In the genomic region with DNA sequence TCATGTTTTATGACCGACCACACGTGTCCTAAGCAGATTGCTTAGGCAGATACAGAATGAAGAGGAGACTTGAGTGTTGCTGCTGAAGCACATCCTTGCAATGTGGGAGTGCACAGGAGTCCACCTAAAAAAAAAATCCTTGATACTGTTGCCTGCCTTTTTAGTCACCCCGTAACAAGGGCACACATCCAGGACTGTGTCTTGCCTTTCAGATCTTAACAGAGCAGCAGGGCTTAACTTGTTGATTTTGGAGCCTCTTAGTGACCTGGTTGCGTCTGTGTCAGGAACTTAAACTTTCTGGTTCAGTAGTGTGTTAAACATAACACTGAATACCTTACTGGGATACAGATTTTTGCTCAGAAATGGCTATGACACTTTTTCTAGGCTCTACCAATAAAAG, we compare ENCODE assay signal across 16 cellular contexts. TPM values are rescaled to one million over a fixed set of nuclear protein-coding genes. Genes with fewer than 3 reads are reported as not detected.
DNase-seq lines count a peak whose midpoint lies in the region; ATAC-seq, FAIRE-seq and TF ChIP-seq lines count a peak whose summit lies in the region.
"Had no signal": no experiment of that assay in that cellular context is flagged by ENCODE, and none has a peak within 500 bp of the region (broad histone marks: within the 10 kb centered on the region; RNA-seq: fewer than 3 reads in every experiment).

No MANE protein-coding gene starts in this region.

- no peaks in the 10 kb centered on the region for H3K4me1 ChIP-seq in GM12878 (ENCODE audit: control insufficient read depth, insufficient read depth, low read length)

- BruUV-seq in GM12878 (replicated peaks; lab: Mats Ljungman, UMichigan): no TSS peak

- no peak overlapping the region for H3K4me3 Mint-ChIP-seq in activated naive CD8-positive, alpha-beta T cell treated with anti-CD3 and anti-CD28 coated beads, Interleukin-2, amount 50 U/mL, for 24 hours
- no peak overlapping the region for H3K4me3 Mint-ChIP-seq in activated naive CD8-positive, alpha-beta T cell treated with anti-CD3 and anti-CD28 coated beads for 36 hours
- no peak overlapping the region for H3K4me3 Mint-ChIP-seq in activated T-helper 1 cell treated with anti-CD3 and anti-CD28 coated beads, Interleukin-12 subunit alpha, Interleukin-12 subunit beta, Interleukin-2, Interleukin-4 antibody, amounts not matched to agents 30 ng/mL and 10 ng/mL and 1 ng/mL, durations not matched to agents 14 hours and 24 hours and 36 hours
- H3K4me3 Mint-ChIP-seq: B cell; CD4-positive, alpha-beta T cell had no signal

- RAD21 ChIA-PET in GM12878 (lab: Charles Lee; ENCODE audit: unreplicated experiment): no interaction called here

- no peaks in the 10 kb centered on the region for H3K27me3 ChIP-seq in GM12878 (replicated peaks in 1 of 2; ENCODE audit: control insufficient read depth in 2 of 2, insufficient read depth in 2 of 2, low read length in 1 of 2)

- H3K36me3 ChIP-seq in GM12878 (ENCODE audit: control insufficient read depth in 2 of 2, insufficient read depth in 2 of 2, low read length in 1 of 2): peaks cover 8 to 32% of the 10 kb centered on the region in 2 experiments

- no peaks in the 10 kb centered on the region for H3K27me3 Mint-ChIP-seq in activated naive CD8-positive, alpha-beta T cell treated with anti-CD3 and anti-CD28 coated beads, Interleukin-2, amount 50 U/mL, for 24 hours
- H3K27me3 Mint-ChIP-seq in activated naive CD8-positive, alpha-beta T cell treated with anti-CD3 and anti-CD28 coated beads for 36 hours: no peaks in the 10 kb centered on the region
- H3K27me3 Mint-ChIP-seq in activated T-helper 1 cell treated with anti-CD3 and anti-CD28 coated beads, Interleukin-12 subunit alpha, Interleukin-12 subunit beta, Interleukin-2, Interleukin-4 antibody, amounts not matched to agents 30 ng/mL and 10 ng/mL and 1 ng/mL, durations not matched to agents 14 hours and 24 hours and 36 hours (ENCODE audit: insufficient read depth): no peaks in the 10 kb centered on the region
- H3K27me3 Mint-ChIP-seq: B cell; CD4-positive, alpha-beta T cell had no signal

- H3K27ac ChIP-seq in GM12878 (ENCODE audit: control insufficient read depth, insufficient read depth): no peak overlapping the region
- H3K27ac ChIP-seq: GM23248 had no signal

- H3K4me2 ChIP-seq in GM12878 (ENCODE audit: control insufficient read depth, insufficient read depth): no peak overlapping the region

- in situ Hi-C loops in GM12878 (cut with MboI): no loop called here

- no peak for TF ChIP-seq EP300 in GM12878 (IDR thresholded peaks at IDR 0.05; ENCODE audit: borderline replicate concordance in 1 of 2, control insufficient read depth in 1 of 2, low read depth in 2 of 2, low read length in 2 of 2)

- H3K36me3 Mint-ChIP-seq in activated naive CD8-positive, alpha-beta T cell treated with anti-CD3 and anti-CD28 coated beads, Interleukin-2, amount 50 U/mL, for 24 hours (ENCODE audit: low read depth): peaks cover 67% of the 10 kb centered on the region
- H3K36me3 Mint-ChIP-seq in activated naive CD8-positive, alpha-beta T cell treated with anti-CD3 and anti-CD28 coated beads for 36 hours: peaks cover 33% of the 10 kb centered on the region
- peaks cover 69% of the 10 kb centered on the region for H3K36me3 Mint-ChIP-seq in activated T-helper 1 cell treated with anti-CD3 and anti-CD28 coated beads, Interleukin-12 subunit alpha, Interleukin-12 subunit beta, Interleukin-2, Interleukin-4 antibody, amounts not matched to agents 30 ng/mL and 10 ng/mL and 1 ng/mL, durations not matched to agents 14 hours and 24 hours and 36 hours (ENCODE audit: low read depth)

- CTCF ChIA-PET in GM12878 (lab: Yijun Ruan, JAX): no interaction called here

- peaks cover 2% of the 10 kb centered on the region for H3K79me2 ChIP-seq in GM12878 (ENCODE audit: control insufficient read depth, insufficient read depth, low read length)

- SMC1A ChIA-PET in GM12878 (lab: Charles Lee; ENCODE audit: uncharacterized antibody, unreplicated experiment): no interaction called here

- intact Hi-C loops in GM12878 (cut with micrococcal nuclease; ENCODE audit: unreplicated experiment) (no loop called here), left colon (cut with DNase I, micrococcal nuclease) (no loop called here)
- intact Hi-C loops in activated T-helper 1 cell treated with anti-CD3 and anti-CD28 coated beads, Interleukin-12 subunit alpha, Interleukin-12 subunit beta, Interleukin-2, Interleukin-4 antibody, amounts not matched to agents 30 ng/mL and 10 ng/mL and 1 ng/mL, durations not matched to agents 14 hours and 24 hours and 36 hours (cut with micrococcal nuclease): no loop called here

- H3K9me3 Mint-ChIP-seq in activated naive CD8-positive, alpha-beta T cell treated with anti-CD3 and anti-CD28 coated beads, Interleukin-2, amount 50 U/mL, for 24 hours: no peaks in the 10 kb centered on the region
- H3K9me3 Mint-ChIP-seq in activated naive CD8-positive, alpha-beta T cell treated with anti-CD3 and anti-CD28 coated beads for 36 hours: no peaks in the 10 kb centered on the region
- H3K9me3 Mint-ChIP-seq in activated T-helper 1 cell treated with anti-CD3 and anti-CD28 coated beads, Interleukin-12 subunit alpha, Interleukin-12 subunit beta, Interleukin-2, Interleukin-4 antibody, amounts not matched to agents 30 ng/mL and 10 ng/mL and 1 ng/mL, durations not matched to agents 14 hours and 24 hours and 36 hours: no peaks in the 10 kb centered on the region
- H3K9me3 Mint-ChIP-seq: CD4-positive, alpha-beta T cell had no signal

- no peak overlapping the region for H2AFZ ChIP-seq in GM12878 (ENCODE audit: control insufficient read depth, low read depth, low read length)
- H2AFZ ChIP-seq: GM23248 had no signal

- TF ChIP-seq RAD21 in GM12878 (IDR thresholded peaks at IDR 0.05; ENCODE audit: insufficient read depth, low read depth, low read length): no peak

- 99% methylated on average over 4 of the region's 4 CpGs for WGBS in GM12878 (ENCODE audit: insufficient coverage, insufficient replicate concordance, low lambda C conversion rate, missing lambda C conversion rate)

- H3K9me3 ChIP-seq in GM12878 (replicated peaks; ENCODE audit: control insufficient read depth, insufficient read depth, low read length): no peaks in the 10 kb centered on the region

- H3K9ac ChIP-seq in GM12878 (ENCODE audit: control insufficient read depth, insufficient read depth, low read length): no peak overlapping the region
- H3K9ac ChIP-seq: GM23248 had no signal

- DNase-seq in activated naive CD8-positive, alpha-beta T cell treated with anti-CD3 and anti-CD28 coated beads, Interleukin-2, amount 50 U/mL, for 24 hours: no peak
- no peak for DNase-seq in activated naive CD8-positive, alpha-beta T cell treated with anti-CD3 and anti-CD28 coated beads for 36 hours
- DNase-seq in GM12878 (ENCODE audit: low read depth, low spot score) (no peak), left colon (no peak), inferior parietal cortex (ENCODE audit: extremely low spot score) (no peak)
- no peak for DNase-seq in activated T-helper 1 cell treated with anti-CD3 and anti-CD28 coated beads, Interleukin-12 subunit alpha, Interleukin-12 subunit beta, Interleukin-2, Interleukin-4 antibody, amounts not matched to agents 30 ng/mL and 10 ng/mL and 1 ng/mL, durations not matched to agents 14 hours and 24 hours and 36 hours (ENCODE audit: low spot score)
- DNase-seq in stimulated activated CD4-positive, alpha-beta T cell treated with anti-CD3 and anti-CD28 coated beads, Interleukin-2, amount 100 ng/mL, for 48 hours: no peak
- DNase-seq: C1 segment of cervical spinal cord; Calu3; CD4-positive, alpha-beta T cell; DMS 273 treated with DMSO at 0.1 percent for 48 hours; GM23248 had no signal

- no peak overlapping the region for H3K4me3 ChIP-seq in GM12878
- H3K4me3 ChIP-seq: GM23248 had no signal

- 0 out of 2 replicates have a peak, but pooled peaks have one; percentile 11 for TF ChIP-seq POLR2A in GM12878 (IDR thresholded peaks at IDR 0.05; ENCODE audit: low read depth, low read length)

- POLR2A ChIA-PET in GM12878 (lab: Charles Lee): no interaction called here

- H3K27ac Mint-ChIP-seq in activated naive CD8-positive, alpha-beta T cell treated with anti-CD3 and anti-CD28 coated beads, Interleukin-2, amount 50 U/mL, for 24 hours: peak overlapping the region; percentile 2
- H3K27ac Mint-ChIP-seq in activated naive CD8-positive, alpha-beta T cell treated with anti-CD3 and anti-CD28 coated beads for 36 hours: no peak overlapping the region
- no peak overlapping the region for H3K27ac Mint-ChIP-seq in activated T-helper 1 cell treated with anti-CD3 and anti-CD28 coated beads, Interleukin-12 subunit alpha, Interleukin-12 subunit beta, Interleukin-2, Interleukin-4 antibody, amounts not matched to agents 30 ng/mL and 10 ng/mL and 1 ng/mL, durations not matched to agents 14 hours and 24 hours and 36 hours
- H3K27ac Mint-ChIP-seq: B cell had no signal

- no peak for ATAC-seq in activated naive CD8-positive, alpha-beta T cell treated with anti-CD3 and anti-CD28 coated beads, Interleukin-2, amount 50 U/mL, for 24 hours
- ATAC-seq in GM12878 (no peak), left colon (peak; percentile 11)

- peaks cover 48% of the 10 kb centered on the region for H3K4me1 Mint-ChIP-seq in activated naive CD8-positive, alpha-beta T cell treated with anti-CD3 and anti-CD28 coated beads, Interleukin-2, amount 50 U/mL, for 24 hours
- H3K4me1 Mint-ChIP-seq in activated naive CD8-positive, alpha-beta T cell treated with anti-CD3 and anti-CD28 coated beads for 36 hours: peaks cover 46% of the 10 kb centered on the region
- peaks cover 55% of the 10 kb centered on the region for H3K4me1 Mint-ChIP-seq in activated T-helper 1 cell treated with anti-CD3 and anti-CD28 coated beads, Interleukin-12 subunit alpha, Interleukin-12 subunit beta, Interleukin-2, Interleukin-4 antibody, amounts not matched to agents 30 ng/mL and 10 ng/mL and 1 ng/mL, durations not matched to agents 14 hours and 24 hours and 36 hours (ENCODE audit: low read depth)

- TF ChIP-seq CTCF in GM12878 (IDR thresholded peaks at IDR 0.05 in 2 of 3, conservative IDR thresholded peaks at IDR 0.05 in 1 of 3; ENCODE audit: control insufficient read depth in 2 of 3, extremely low read depth in 1 of 3, insufficient read depth in 1 of 3, low read depth in 3 of 3, low read length in 3 of 3): no peak

- no peak for FAIRE-seq in GM12878 (lab: Jason Lieb, UNC)
- FAIRE-seq: A204.1, GM18507, H54 had no signal

- H4K20me1 ChIP-seq in GM12878 (ENCODE audit: control insufficient read depth, insufficient read depth): no peaks in the 10 kb centered on the region

RNA-seq across cellular contexts. Expression of a gene that starts 6.5 kb away (rescaled TPM):
- total RNA-seq in activated naive CD8-positive, alpha-beta T cell treated with anti-CD3 and anti-CD28 coated beads for 36 hours: 10 to 100 TPM; 55.6 to 60.1 TPM
- total RNA-seq in GM12878 (2013; cell fraction: nucleolus; rRNA removed): 35.5 and 38.2 TPM in 2 replicates
- total RNA-seq in GM12878 (2014; rRNA removed) (54.4 and 68.7 TPM in 2 replicates), GM12878 (2014; rRNA removed; fragmentation: Illumina TruSeq; extraction: Trizol) (36.9 and 39.6 TPM in 2 replicates), GM12878 (2021) (52.5 and 58.6 TPM in 2 replicates), left colon (10 to 100 TPM; 36.5 to 48.1 TPM)
- 32.2 TPM for polyA plus RNA-seq in GM12878 (2011; ENCODE audit: low read depth)
- polyA plus RNA-seq in GM12878 (2011; rRNA removed) (125 and 168 TPM in 2 replicates), GM12878 (2014; fragmentation: Illumina TruSeq; extraction: Trizol) (72.5 and 78.8 TPM in 2 replicates), GM12878 (2014; fragmentation: Nextera tagmentation; extraction: Ambion mirVana) (10 to 100 TPM; 17.4 to 32.3 TPM), GM12878 (2014; rRNA removed) (72.2 and 91.4 TPM in 2 replicates), GM12878 (2016; fragmentation: Nextera tagmentation; extraction: Ambion mirVana) (10 to 100 TPM; 85.8 to 94.4 TPM)
- 150 and 158 TPM in 2 replicates for polyA plus RNA-seq in GM12878 (2011; cell fraction: cytosol; rRNA removed)
- 84.4 and 109 TPM in 2 replicates for polyA plus RNA-seq in GM12878 (2011; cell fraction: nucleus; rRNA removed)
- 37.3 and 38.7 TPM in 2 replicates for polyA plus RNA-seq in GM12878 (2012)
- polyA minus RNA-seq in GM12878 (2011; rRNA and poly(A)+ RNA removed): 89.6 and 107 TPM in 2 replicates
- polyA minus RNA-seq in GM12878 (2011; cell fraction: cytosol; rRNA and poly(A)+ RNA removed): 23.5 and 25.8 TPM in 2 replicates
- polyA minus RNA-seq in GM12878 (2011; cell fraction: nucleus; rRNA and poly(A)+ RNA removed): 25.3 and 53.3 TPM in 2 replicates
- 52.8 and 54.3 TPM in 2 replicates for total RNA-seq in activated T-helper 1 cell treated with anti-CD3 and anti-CD28 coated beads, Interleukin-12 subunit alpha, Interleukin-12 subunit beta, Interleukin-2, Interleukin-4 antibody, amounts not matched to agents 30 ng/mL and 10 ng/mL and 1 ng/mL, durations not matched to agents 14 hours and 24 hours and 36 hours

RNA-seq across cellular contexts. Expression of a gene that starts 42.1 kb away (rescaled TPM):
- total RNA-seq in activated naive CD8-positive, alpha-beta T cell treated with anti-CD3 and anti-CD28 coated beads for 36 hours: 10 to 100 TPM; 15.5 to 16.7 TPM
- 112 and 123 TPM in 2 replicates for total RNA-seq in GM12878 (2013; cell fraction: nucleolus; rRNA removed)
- total RNA-seq in GM12878 (2014; rRNA removed) (17.1 and 24.5 TPM in 2 replicates), GM12878 (2014; rRNA removed; fragmentation: Illumina TruSeq; extraction: Trizol) (29.8 and 31.2 TPM in 2 replicates), GM12878 (2021) (22.4 and 23.8 TPM in 2 replicates), left colon (10 to 100 TPM; 19.6 to 27.0 TPM)
- 10.2 TPM for polyA plus RNA-seq in GM12878 (2011; ENCODE audit: low read depth)
- polyA plus RNA-seq in GM12878 (2011; rRNA removed) (26.8 and 34.2 TPM in 2 replicates), GM12878 (2014; fragmentation: Illumina TruSeq; extraction: Trizol) (21.3 and 31.2 TPM in 2 replicates), GM12878 (2014; fragmentation: Nextera tagmentation; extraction: Ambion mirVana) (10 to 100 TPM; 17.9 to 23.4 TPM), GM12878 (2014; rRNA removed) (12.6 and 13.0 TPM in 2 replicates), GM12878 (2016; fragmentation: Nextera tagmentation; extraction: Ambion mirVana) (10 to 100 TPM; 15.1 to 15.8 TPM)
- polyA plus RNA-seq in GM12878 (2011; cell fraction: cytosol; rRNA removed): 15.2 and 15.6 TPM in 2 replicates
- 31.1 and 35.9 TPM in 2 replicates for polyA plus RNA-seq in GM12878 (2011; cell fraction: nucleus; rRNA removed)
- 12.5 and 18.2 TPM in 2 replicates for polyA plus RNA-seq in GM12878 (2012)
- polyA minus RNA-seq in GM12878 (2011; rRNA and poly(A)+ RNA removed): 56.0 and 68.4 TPM in 2 replicates
- 7.4 and 8.6 TPM in 2 replicates for polyA minus RNA-seq in GM12878 (2011; cell fraction: cytosol; rRNA and poly(A)+ RNA removed)
- 16.6 and 20.1 TPM in 2 replicates for polyA minus RNA-seq in GM12878 (2011; cell fraction: nucleus; rRNA and poly(A)+ RNA removed)
- total RNA-seq in activated T-helper 1 cell treated with anti-CD3 and anti-CD28 coated beads, Interleukin-12 subunit alpha, Interleukin-12 subunit beta, Interleukin-2, Interleukin-4 antibody, amounts not matched to agents 30 ng/mL and 10 ng/mL and 1 ng/mL, durations not matched to agents 14 hours and 24 hours and 36 hours: 24.3 and 28.3 TPM in 2 replicates

RNA-seq across cellular contexts. Expression of a gene that starts 53.8 kb away (rescaled TPM):
- total RNA-seq in activated naive CD8-positive, alpha-beta T cell treated with anti-CD3 and anti-CD28 coated beads for 36 hours: under 1 TPM in 1 of 2 experiments, not detected in 1; 0.21 TPM
- 13.5 and 14.0 TPM in 2 replicates for total RNA-seq in GM12878 (2013; cell fraction: nucleolus; rRNA removed)
- total RNA-seq in GM12878 (2014; rRNA removed) (0.76 and 0.79 TPM in 2 replicates), GM12878 (2014; rRNA removed; fragmentation: Illumina TruSeq; extraction: Trizol) (0.40 and 0.46 TPM in 2 replicates), GM12878 (2021) (1.0 and 1.1 TPM in 2 replicates), left colon (1 to 10 TPM; 1.3 to 2.9 TPM)
- polyA plus RNA-seq in GM12878 (2011; ENCODE audit: low read depth): 1.0 TPM
- polyA plus RNA-seq in GM12878 (2011; rRNA removed) (2.4 and 5.5 TPM in 2 replicates), GM12878 (2014; fragmentation: Illumina TruSeq; extraction: Trizol) (0.27 and 0.32 TPM in 2 replicates), GM12878 (2014; fragmentation: Nextera tagmentation; extraction: Ambion mirVana) (under 1 TPM; 0.11 to 0.16 TPM), GM12878 (2014; rRNA removed) (0.46 and 0.66 TPM in 2 replicates), GM12878 (2016; fragmentation: Nextera tagmentation; extraction: Ambion mirVana) (1 to 10 TPM; 3.5 to 4.2 TPM)
- 4.5 and 4.9 TPM in 2 replicates for polyA plus RNA-seq in GM12878 (2011; cell fraction: cytosol; rRNA removed)
- polyA plus RNA-seq in GM12878 (2011; cell fraction: nucleus; rRNA removed): 7.8 and 12.6 TPM in 2 replicates
- polyA plus RNA-seq in GM12878 (2012): 2.0 and 2.9 TPM in 2 replicates
- 3.4 and 6.9 TPM in 2 replicates for polyA minus RNA-seq in GM12878 (2011; rRNA and poly(A)+ RNA removed)
- polyA minus RNA-seq in GM12878 (2011; cell fraction: cytosol; rRNA and poly(A)+ RNA removed): 1.4 and 3.5 TPM in 2 replicates
- polyA minus RNA-seq in GM12878 (2011; cell fraction: nucleus; rRNA and poly(A)+ RNA removed): 8.7 and 9.3 TPM in 2 replicates
- 0.22 and 0.41 TPM in 2 replicates for total RNA-seq in activated T-helper 1 cell treated with anti-CD3 and anti-CD28 coated beads, Interleukin-12 subunit alpha, Interleukin-12 subunit beta, Interleukin-2, Interleukin-4 antibody, amounts not matched to agents 30 ng/mL and 10 ng/mL and 1 ng/mL, durations not matched to agents 14 hours and 24 hours and 36 hours

RNA-seq across cellular contexts. Expression of a gene that starts 54.6 kb away (rescaled TPM):
- total RNA-seq in activated naive CD8-positive, alpha-beta T cell treated with anti-CD3 and anti-CD28 coated beads for 36 hours: 10 to 100 TPM; 27.7 to 29.0 TPM
- 57.4 and 59.3 TPM in 2 replicates for total RNA-seq in GM12878 (2013; cell fraction: nucleolus; rRNA removed)
- total RNA-seq in GM12878 (2014; rRNA removed): 25.3 and 26.3 TPM in 2 replicates
- 25.3 and 30.5 TPM in 2 replicates for total RNA-seq in GM12878 (2014; rRNA removed; fragmentation: Illumina TruSeq; extraction: Trizol)
- total RNA-seq in GM12878 (2021): 14.9 and 18.2 TPM in 2 replicates
- polyA plus RNA-seq in GM12878 (2011; ENCODE audit: low read depth): 21.5 TPM
- polyA plus RNA-seq in GM12878 (2011; rRNA removed): 52.6 and 80.6 TPM in 2 replicates
- 21.8 and 29.4 TPM in 2 replicates for polyA plus RNA-seq in GM12878 (2011; cell fraction: cytosol; rRNA removed)
- 23.1 and 24.5 TPM in 2 replicates for polyA plus RNA-seq in GM12878 (2011; cell fraction: nucleus; rRNA removed)
- polyA plus RNA-seq in GM12878 (2012): 24.7 and 31.1 TPM in 2 replicates
- polyA plus RNA-seq in GM12878 (2014; fragmentation: Illumina TruSeq; extraction: Trizol): 28.6 and 31.7 TPM in 2 replicates
- 10 to 100 TPM; 48.5 to 49.4 TPM for polyA plus RNA-seq in GM12878 (2014; fragmentation: Nextera tagmentation; extraction: Ambion mirVana)
- polyA plus RNA-seq in GM12878 (2014; rRNA removed): 30.7 and 38.6 TPM in 2 replicates
- polyA plus RNA-seq in GM12878 (2016; fragmentation: Nextera tagmentation; extraction: Ambion mirVana): 10 to 100 TPM; 49.8 TPM
- 10.3 and 12.3 TPM in 2 replicates for polyA minus RNA-seq in GM12878 (2011; rRNA and poly(A)+ RNA removed)
- 7.4 and 9.1 TPM in 2 replicates for polyA minus RNA-seq in GM12878 (2011; cell fraction: cytosol; rRNA and poly(A)+ RNA removed)
- 7.4 and 8.8 TPM in 2 replicates for polyA minus RNA-seq in GM12878 (2011; cell fraction: nucleus; rRNA and poly(A)+ RNA removed)
- 10 to 100 TPM; 14.8 to 20.3 TPM for total RNA-seq in left colon
- 37.9 and 43.0 TPM in 2 replicates for total RNA-seq in activated T-helper 1 cell treated with anti-CD3 and anti-CD28 coated beads, Interleukin-12 subunit alpha, Interleukin-12 subunit beta, Interleukin-2, Interleukin-4 antibody, amounts not matched to agents 30 ng/mL and 10 ng/mL and 1 ng/mL, durations not matched to agents 14 hours and 24 hours and 36 hours
